1 cellular context compared by ENCODE assay signal in genomic region chr12:48851883-48852733, GRCh38.
TF ChIP-seq lines count a peak whose summit lies in the region.

Gene DDX23, minus strand, starts transcription at chr12:48852163. Its CDS starts 6,381 bp downstream, at chr12:48845782.

TF ChIP-seq in GM12878, 131 proteins besides CTCF, POLR2A, EP300 and RAD21 (continued from another document):
- TF ChIP-seq, protein P1, sequence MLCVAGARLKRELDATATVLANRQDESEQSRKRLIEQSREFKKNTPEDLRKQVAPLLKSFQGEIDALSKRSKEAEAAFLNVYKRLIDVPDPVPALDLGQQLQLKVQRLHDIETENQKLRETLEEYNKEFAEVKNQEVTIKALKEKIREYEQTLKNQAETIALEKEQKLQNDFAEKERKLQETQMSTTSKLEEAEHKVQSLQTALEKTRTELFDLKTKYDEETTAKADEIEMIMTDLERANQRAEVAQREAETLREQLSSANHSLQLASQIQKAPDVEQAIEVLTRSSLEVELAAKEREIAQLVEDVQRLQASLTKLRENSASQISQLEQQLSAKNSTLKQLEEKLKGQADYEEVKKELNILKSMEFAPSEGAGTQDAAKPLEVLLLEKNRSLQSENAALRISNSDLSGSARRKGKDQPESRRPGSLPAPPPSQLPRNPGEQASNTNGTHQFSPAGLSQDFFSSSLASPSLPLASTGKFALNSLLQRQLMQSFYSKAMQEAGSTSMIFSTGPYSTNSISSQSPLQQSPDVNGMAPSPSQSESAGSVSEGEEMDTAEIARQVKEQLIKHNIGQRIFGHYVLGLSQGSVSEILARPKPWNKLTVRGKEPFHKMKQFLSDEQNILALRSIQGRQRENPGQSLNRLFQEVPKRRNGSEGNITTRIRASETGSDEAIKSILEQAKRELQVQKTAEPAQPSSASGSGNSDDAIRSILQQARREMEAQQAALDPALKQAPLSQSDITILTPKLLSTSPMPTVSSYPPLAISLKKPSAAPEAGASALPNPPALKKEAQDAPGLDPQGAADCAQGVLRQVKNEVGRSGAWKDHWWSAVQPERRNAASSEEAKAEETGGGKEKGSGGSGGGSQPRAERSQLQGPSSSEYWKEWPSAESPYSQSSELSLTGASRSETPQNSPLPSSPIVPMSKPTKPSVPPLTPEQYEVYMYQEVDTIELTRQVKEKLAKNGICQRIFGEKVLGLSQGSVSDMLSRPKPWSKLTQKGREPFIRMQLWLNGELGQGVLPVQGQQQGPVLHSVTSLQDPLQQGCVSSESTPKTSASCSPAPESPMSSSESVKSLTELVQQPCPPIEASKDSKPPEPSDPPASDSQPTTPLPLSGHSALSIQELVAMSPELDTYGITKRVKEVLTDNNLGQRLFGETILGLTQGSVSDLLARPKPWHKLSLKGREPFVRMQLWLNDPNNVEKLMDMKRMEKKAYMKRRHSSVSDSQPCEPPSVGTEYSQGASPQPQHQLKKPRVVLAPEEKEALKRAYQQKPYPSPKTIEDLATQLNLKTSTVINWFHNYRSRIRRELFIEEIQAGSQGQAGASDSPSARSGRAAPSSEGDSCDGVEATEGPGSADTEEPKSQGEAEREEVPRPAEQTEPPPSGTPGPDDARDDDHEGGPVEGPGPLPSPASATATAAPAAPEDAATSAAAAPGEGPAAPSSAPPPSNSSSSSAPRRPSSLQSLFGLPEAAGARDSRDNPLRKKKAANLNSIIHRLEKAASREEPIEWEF (IDR thresholded peaks at IDR 0.05; ENCODE audit: insufficient replicate concordance, low read depth, low read length): no peak
- TF ChIP-seq MXI1 (IDR thresholded peaks at IDR 0.05; ENCODE audit: low read depth, low read length): peak; percentile 68; the same call in 1 of the 2 replicates
- no peak for TF ChIP-seq CBX3 (IDR thresholded peaks at IDR 0.05; ENCODE audit: borderline replicate concordance, low read depth)
- no peak for TF ChIP-seq PRDM15 (CRISPR knock-in tag; IDR thresholded peaks at IDR 0.05)
- 0 out of 2 replicates have a peak, but pooled peaks have one; percentile 62 for TF ChIP-seq SIN3A (IDR thresholded peaks at IDR 0.05; ENCODE audit: low read depth, low read length)
TF ChIP-seq in GM12878: peak in this region for 65.
